19 cellular contexts compared by ENCODE assay signal in genomic region chr3:52446042-52446441, GRCh38. TPM values are rescaled to one million over a fixed set of nuclear protein-coding genes. Genes with fewer than 3 reads are reported as not detected.
"Had no signal": no experiment of that assay in that cellular context is flagged by ENCODE, and none has a peak within 500 bp of the region (broad histone marks: within the 10 kb centered on the region; RNA-seq: fewer than 3 reads in every experiment).

No MANE protein-coding gene starts in this region.

- DNase-seq: activated CD4-positive, alpha-beta T cell treated with anti-CD3 and anti-CD28 coated beads for 4 hours; activated CD4-positive, alpha-beta T cell treated with anti-CD3 and anti-CD28 coated beads, Interleukin-2, amount 50 U/mL, for 48 hours; activated CD8-positive, alpha-beta memory T cell treated with anti-CD3 and anti-CD28 coated beads, Interleukin-2, amount 50 U/mL, for 48 hours; activated naive CD4-positive, alpha-beta T cell treated with Interleukin-2 at 50 U/mL for 16 hours; activated naive CD8-positive, alpha-beta T cell treated with anti-CD3 and anti-CD28 coated beads, Interleukin-2, amount 10 ng/mL, durations not matched to agents 7 days and 5 days; activated T-cell treated with anti-CD3 and anti-CD28 coated beads, Interleukin-2, amount 50 U/mL, for 48 hours; amniotic stem cell; foreskin keratinocyte; hippocampal formation; kidney glomerular epithelial cell; nephron progenitor cell; stimulated activated CD4-positive, alpha-beta T cell treated with anti-CD3 and anti-CD28 coated beads, Interleukin-4, amount 100 ng/mL, for 24 hours; stimulated activated naive CD8-positive, alpha-beta T cell treated with anti-CD3 and anti-CD28 coated beads, Interleukin-15, Interleukin-2, amounts not matched to agents 100 U/mL and 50 U/mL, for 24 hours; T-cell; upper lobe of left lung had no signal

- H3K9me3 ChIP-seq: breast epithelium, upper lobe of left lung had no signal

- H3K27ac ChIP-seq: foreskin keratinocyte, parathyroid adenoma had no signal

- H3K27ac Mint-ChIP-seq: activated naive CD8-positive, alpha-beta T cell treated with anti-CD3 and anti-CD28 coated beads, Interleukin-2, amount 10 ng/mL, durations not matched to agents 7 days and 5 days; nephron progenitor cell; T-cell; WTC11 had no signal

- H2AFZ ChIP-seq: parathyroid adenoma had no signal

- H3K36me3 Mint-ChIP-seq: activated naive CD8-positive, alpha-beta T cell treated with anti-CD3 and anti-CD28 coated beads, Interleukin-2, amount 10 ng/mL, durations not matched to agents 7 days and 5 days; T-cell; WTC11 had no signal

- H3K4me3 ChIP-seq: upper lobe of left lung had no signal

- H3K4me3 Mint-ChIP-seq: activated naive CD8-positive, alpha-beta T cell treated with anti-CD3 and anti-CD28 coated beads, Interleukin-2, amount 10 ng/mL, durations not matched to agents 7 days and 5 days; nephron progenitor cell; T-cell; WTC11 had no signal

- H3K4me1 ChIP-seq: foreskin keratinocyte had no signal

- H3K79me2 ChIP-seq: parathyroid adenoma had no signal

- H3K9ac ChIP-seq: parathyroid adenoma had no signal

- H3K36me3 ChIP-seq: breast epithelium, upper lobe of left lung had no signal

- FAIRE-seq: TTC549 had no signal

- H3K9me3 Mint-ChIP-seq: activated naive CD8-positive, alpha-beta T cell treated with anti-CD3 and anti-CD28 coated beads, Interleukin-2, amount 10 ng/mL, durations not matched to agents 7 days and 5 days; nephron progenitor cell; T-cell; WTC11 had no signal

- H3K27me3 ChIP-seq: breast epithelium, foreskin keratinocyte, upper lobe of left lung had no signal

- H3K27me3 Mint-ChIP-seq: activated naive CD8-positive, alpha-beta T cell treated with anti-CD3 and anti-CD28 coated beads, Interleukin-2, amount 10 ng/mL, durations not matched to agents 7 days and 5 days; T-cell had no signal

RNA-seq across cellular contexts. Expression of gene TNNC1, which starts 7.8 kb away (rescaled TPM):
- total RNA-seq: foreskin keratinocyte had no signal
